ENCODE assay signal across 23 cellular contexts in genomic region chr19:49141352-49141751, GRCh38. TPM values are rescaled to one million over a fixed set of nuclear protein-coding genes. Genes with fewer than 3 reads are reported as not detected.
"Had no signal": no experiment of that assay in that cellular context is flagged by ENCODE, and none has a peak within 500 bp of the region (broad histone marks: within the 10 kb centered on the region; RNA-seq: fewer than 3 reads in every experiment).

No MANE protein-coding gene starts in this region.

- H3K27ac Mint-ChIP-seq: endodermal cell; naive thymus-derived CD8-positive, alpha-beta T cell had no signal

- H3K9me3 Mint-ChIP-seq: endodermal cell; naive thymus-derived CD8-positive, alpha-beta T cell had no signal

- H3K36me3 Mint-ChIP-seq: naive thymus-derived CD8-positive, alpha-beta T cell had no signal

- H3K4me3 ChIP-seq: cardiac muscle cell, gastroesophageal sphincter, left lung, right lobe of liver, smooth muscle cell, transverse colon had no signal

- H3K36me3 ChIP-seq: cardiac muscle cell, gastroesophageal sphincter, left lung, right lobe of liver, transverse colon had no signal

- DNase-seq: activated CD4-positive, alpha-beta T cell treated with anti-CD3 and anti-CD28 coated beads, Interleukin-2, amount 50 U/mL, for 1 hour; activated CD4-positive, CD25-positive, alpha-beta regulatory T cell; activated CD8-positive, alpha-beta memory T cell treated with anti-CD3 and anti-CD28 coated beads for 24 hours; activated naive CD4-positive, alpha-beta T cell treated with Interleukin-2 at 50 U/mL for 16 hours; dorsolateral prefrontal cortex; endodermal cell; erythroblast; hippocampal formation; kidney; left lung; naive thymus-derived CD8-positive, alpha-beta T cell; right lobe of liver; stimulated activated CD4-positive, alpha-beta T cell treated with anti-CD3 and anti-CD28 coated beads, Interleukin-4, amount 100 ng/mL, for 4 hours; stimulated activated CD8-positive, alpha-beta memory T cell treated with anti-CD3 and anti-CD28 coated beads, Interleukin-4, amount 100 ng/mL, for 48 hours; stimulated activated naive CD4-positive, alpha-beta T cell treated with Interleukin-2 at 50 U/mL for 16 hours; transverse colon had no signal

- H3K9me3 ChIP-seq: gastroesophageal sphincter, left lung, right lobe of liver, transverse colon had no signal

- H3K4me1 ChIP-seq: right lobe of liver had no signal

- H3K27ac ChIP-seq: cardiac muscle cell, gastroesophageal sphincter, left lung, right lobe of liver, transverse colon had no signal

- ATAC-seq: gastroesophageal sphincter; left lung; naive thymus-derived CD8-positive, alpha-beta T cell; right lobe of liver; SK-N-SH treated with all-trans-retinoic acid at 6 μM for 48 hours had no signal

- H3K27me3 ChIP-seq: cardiac muscle cell, dorsolateral prefrontal cortex, gastroesophageal sphincter, right lobe of liver, transverse colon had no signal

RNA-seq across cellular contexts. Expression of gene HRC, which starts 13.8 kb away (rescaled TPM):
- total RNA-seq: naive thymus-derived CD8-positive, alpha-beta T cell; osteocyte; pulmonary artery endothelial cell; T-helper 1 cell treated with Interleukin-12 subunit alpha and Interleukin-12 subunit beta and Interleukin-4 antibody, amounts not matched to agents 30 ng/mL and 1 ng/mL, for 36 hours had no signal
- polyA plus RNA-seq: naive thymus-derived CD8-positive, alpha-beta T cell had no signal

RNA-seq across cellular contexts. Expression of gene TRPM4, which starts 16.2 kb away (rescaled TPM):
- total RNA-seq: naive thymus-derived CD8-positive, alpha-beta T cell had no signal
- polyA plus RNA-seq: naive thymus-derived CD8-positive, alpha-beta T cell had no signal
